ENCODE assay signal across 15 cellular contexts in genomic region chr21:34922487-34922886, GRCh38.
DNase-seq lines count a peak whose midpoint lies in the region; ATAC-seq and TF ChIP-seq lines count a peak whose summit lies in the region.
"Had no signal": no experiment of that assay in that cellular context is flagged by ENCODE, and none has a peak within 500 bp of the region (broad histone marks: within the 10 kb centered on the region; RNA-seq: fewer than 3 reads in every experiment).

No MANE protein-coding gene starts in this region.

- peak; percentile 46 for ATAC-seq in effector memory CD8-positive, alpha-beta T cell (replicated peaks)
- no peak for ATAC-seq in GM21737 (IDR thresholded peaks at IDR 0.05; ENCODE audit: unreplicated experiment)
- ATAC-seq: GM12878, GM23338, K562 had no signal

- H3K9me3 Mint-ChIP-seq in HFFc6 (no peaks in the 10 kb centered on the region), progenitor cell of endocrine pancreas (ENCODE audit: low read depth) (no peaks in the 10 kb centered on the region), type B pancreatic cell (no peaks in the 10 kb centered on the region)
- no peaks in the 10 kb centered on the region for H3K9me3 Mint-ChIP-seq in effector memory CD8-positive, alpha-beta T cell
- H3K9me3 Mint-ChIP-seq: GM23338 had no signal

- H3K27ac Mint-ChIP-seq in HFFc6: no peak overlapping the region
- H3K27ac Mint-ChIP-seq in effector memory CD8-positive, alpha-beta T cell: peak overlapping the region; percentile 13 to 53
- H3K27ac Mint-ChIP-seq in progenitor cell of endocrine pancreas: no peak overlapping the region
- no peak overlapping the region for H3K27ac Mint-ChIP-seq in type B pancreatic cell
- H3K27ac Mint-ChIP-seq: GM23338 had no signal

- H3K36me3 Mint-ChIP-seq in HFFc6 (ENCODE audit: low read depth) (peaks cover 40% of the 10 kb centered on the region), progenitor cell of endocrine pancreas (ENCODE audit: insufficient read depth) (no peaks in the 10 kb centered on the region), type B pancreatic cell (no peaks in the 10 kb centered on the region)
- H3K36me3 Mint-ChIP-seq in effector memory CD8-positive, alpha-beta T cell (ENCODE audit: insufficient read depth): peaks cover 5% of the 10 kb centered on the region

- peak; percentile 51 for DNase-seq in activated CD8-positive, alpha-beta memory T cell treated with anti-CD3 and anti-CD28 coated beads for 24 hours
- DNase-seq in activated CD8-positive, alpha-beta memory T cell treated with anti-CD3 and anti-CD28 coated beads, Interleukin-2, amount 50 U/mL, for 48 hours: no peak
- DNase-seq in HFFc6 (no peak), progenitor cell of endocrine pancreas (ENCODE audit: low spot score, unreplicated experiment) (no peak), type B pancreatic cell (ENCODE audit: extremely low spot score, unreplicated experiment) (no peak), superior temporal gyrus (ENCODE audit: extremely low spot score) (no peak)
- no peak for DNase-seq in effector memory CD8-positive, alpha-beta T cell
- DNase-seq: Caco-2, DMS53, NCI-H1048, NCI-H446 had no signal

- H3K27me3 Mint-ChIP-seq in HFFc6 (ENCODE audit: insufficient read depth): no peaks in the 10 kb centered on the region
- H3K27me3 Mint-ChIP-seq in effector memory CD8-positive, alpha-beta T cell: no peaks in the 10 kb centered on the region
- peaks cover 15% of the 10 kb centered on the region for H3K27me3 Mint-ChIP-seq in progenitor cell of endocrine pancreas
- peaks cover 2% of the 10 kb centered on the region for H3K27me3 Mint-ChIP-seq in type B pancreatic cell

- no peak overlapping the region for H3K4me3 Mint-ChIP-seq in HFFc6
- no peak overlapping the region for H3K4me3 Mint-ChIP-seq in effector memory CD8-positive, alpha-beta T cell
- H3K4me3 Mint-ChIP-seq in progenitor cell of endocrine pancreas (ENCODE audit: low read depth): no peak overlapping the region
- no peak overlapping the region for H3K4me3 Mint-ChIP-seq in type B pancreatic cell
- H3K4me3 Mint-ChIP-seq: GM23338 had no signal

- TF ChIP-seq CTCF in HFFc6 (IDR thresholded peaks at IDR 0.05): peak; percentile 14; the same call in 1 of the 2 replicates
- TF ChIP-seq CTCF in progenitor cell of endocrine pancreas (IDR thresholded peaks at IDR 0.05; ENCODE audit: unreplicated experiment): peak; percentile 31
- no peak for TF ChIP-seq CTCF in type B pancreatic cell (conservative IDR thresholded peaks at IDR 0.05)

- H3K4me1 Mint-ChIP-seq in HFFc6 (ENCODE audit: low read depth): peaks cover 25% of the 10 kb centered on the region
- H3K4me1 Mint-ChIP-seq in effector memory CD8-positive, alpha-beta T cell (ENCODE audit: low read depth in 2 of 2): peaks cover 42 to 66% of the 10 kb centered on the region in 2 donors
- peaks cover 7% of the 10 kb centered on the region for H3K4me1 Mint-ChIP-seq in progenitor cell of endocrine pancreas (ENCODE audit: low read depth)
- H3K4me1 Mint-ChIP-seq in type B pancreatic cell (ENCODE audit: unreplicated experiment): no peaks in the 10 kb centered on the region
- H3K4me1 Mint-ChIP-seq: GM23338 had no signal

Comparison
In these comparisons a context has a peak if more than half of its experiments do, and no peak if none do; other contexts are left out.
1. H3K27ac Mint-ChIP-seq: peak in effector memory CD8-positive, alpha-beta T cell (2 of 2); none in HFFc6 (single experiment), progenitor cell of endocrine pancreas (single experiment) and type B pancreatic cell (single experiment).